Comparison of ENCODE assay signal across 8 cellular contexts in the genomic region with DNA sequence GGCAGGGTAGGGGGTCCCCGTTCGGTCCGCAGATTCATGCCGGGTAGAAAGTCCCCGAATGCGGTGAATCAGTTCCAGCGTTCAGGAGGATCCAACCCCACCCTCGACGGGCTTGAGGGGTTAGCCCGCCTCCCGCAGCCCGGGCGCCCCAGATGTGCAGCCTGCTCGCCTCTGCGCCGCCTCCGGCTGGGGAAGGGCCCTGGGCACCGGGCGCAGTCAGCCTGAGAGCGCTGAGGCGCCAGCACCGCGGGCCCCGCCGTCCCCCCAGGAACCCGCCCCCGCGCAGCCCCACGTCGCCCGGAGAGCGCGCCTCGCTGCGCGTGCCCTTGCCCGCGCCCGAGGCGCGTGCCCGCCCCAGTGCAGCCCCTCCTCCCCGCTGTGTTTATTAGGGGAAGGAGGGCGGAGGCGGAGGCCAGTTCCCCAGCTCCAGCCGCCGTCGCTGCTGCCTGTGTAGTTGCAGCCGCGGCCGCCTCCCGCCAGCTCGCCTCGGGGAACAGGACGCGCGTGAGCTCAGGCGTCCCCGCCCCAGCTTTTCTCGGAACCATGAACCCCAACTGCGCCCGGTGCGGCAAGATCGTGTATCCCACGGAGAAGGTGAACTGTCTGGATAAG. TPM values are rescaled to one million over a fixed set of nuclear protein-coding genes. Genes with fewer than 3 reads are reported as not detected.
DNase-seq lines count a peak whose midpoint lies in the region; ATAC-seq and TF ChIP-seq lines count a peak whose summit lies in the region.

A gene with protein sequence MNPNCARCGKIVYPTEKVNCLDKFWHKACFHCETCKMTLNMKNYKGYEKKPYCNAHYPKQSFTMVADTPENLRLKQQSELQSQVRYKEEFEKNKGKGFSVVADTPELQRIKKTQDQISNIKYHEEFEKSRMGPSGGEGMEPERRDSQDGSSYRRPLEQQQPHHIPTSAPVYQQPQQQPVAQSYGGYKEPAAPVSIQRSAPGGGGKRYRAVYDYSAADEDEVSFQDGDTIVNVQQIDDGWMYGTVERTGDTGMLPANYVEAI (plus strand): TSS at position 412 of the 612 bp plus-strand sequence. CDS start 132 bp downstream, at position 544.

- no peaks in the 10 kb centered on the region for H3K9me3 ChIP-seq in liver (ENCODE audit: control insufficient read depth in 4 of 4, low read length in 3 of 4)

- H3K36me3 ChIP-seq in liver (ENCODE audit: control insufficient read depth in 4 of 4, insufficient read depth in 3 of 4, low read depth in 1 of 4, low read length in 3 of 4): no peaks in the 10 kb centered on the region

- H3K4me3 ChIP-seq in AG10803 (ENCODE audit: low read length) (peak within 1 kb of the TSS; percentile 99), liver (ENCODE audit: low read depth in 1 of 3, low read length in 3 of 3) (peak within 1 kb of the TSS; percentile 74 to 88 (median 87))

- TF ChIP-seq RAD21 in liver (IDR thresholded peaks at IDR 0.05): peak in 1 of 2 donors; percentile 53

- H3K9ac ChIP-seq in liver (ENCODE audit: low read depth in 1 of 2, low read length in 2 of 2): peak within 1 kb of the TSS; percentile 87 to 96

- no peak for TF ChIP-seq CTCF in AG10803 (conservative IDR thresholded peaks at IDR 0.05; ENCODE audit: low read length)
- no peak for TF ChIP-seq CTCF in liver (IDR thresholded peaks at IDR 0.05; ENCODE audit: low read depth, low read length, missing input control)

- WGBS in liver: under 1% methylated on average over 65 of the region's 65 CpGs

- peaks cover 0 to 46% (median 37%) of the 10 kb centered on the region in 4 donors for H3K4me1 ChIP-seq in liver (ENCODE audit: control insufficient read depth in 4 of 4, insufficient read depth in 4 of 4, low read length in 3 of 4)

- peak within 1 kb of the TSS; percentile 95 to 96 for H3K27ac ChIP-seq in liver (ENCODE audit: low read depth in 1 of 2, low read length in 2 of 2)

- no peaks in the 10 kb centered on the region for H3K27me3 ChIP-seq in liver (ENCODE audit: control insufficient read depth in 4 of 4, insufficient read depth in 4 of 4, low read length in 3 of 4)

- ATAC-seq in GM19035 (IDR thresholded peaks at IDR 0.05; ENCODE audit: unreplicated experiment) (peak; percentile 45), HG03378 (IDR thresholded peaks at IDR 0.05; ENCODE audit: unreplicated experiment) (peak; percentile 10)

- DNase-seq in AG10803 (ENCODE audit: low read depth) (peak; percentile 88), NCI-H526 treated with DMSO at 0.1 percent for 48 hours (lab: John Stamatoyannopoulos, UW) (peak; percentile 79), dermis blood vessel endothelial cell (peak; percentile 92)
- peak; percentile 75 to 76 for DNase-seq in activated CD4-positive, alpha-beta T cell treated with anti-CD3 and anti-CD28 coated beads, Interleukin-2, amount 50 U/mL, for 4 hours
- DNase-seq in stimulated activated CD4-positive, alpha-beta T cell treated with anti-CD3 and anti-CD28 coated beads, Interleukin-4, amount 100 ng/mL, for 24 hours: peak; percentile 83

TF ChIP-seq in liver, 16 proteins besides CTCF, POLR2A, EP300 and RAD21:
- TF ChIP-seq SP1 (IDR thresholded peaks at IDR 0.05): no peak
- TF ChIP-seq FOXA1 (IDR thresholded peaks at IDR 0.05): no peak
- TF ChIP-seq EGR1 (IDR thresholded peaks at IDR 0.05; ENCODE audit: low read depth in 2 of 2): peak in 1 of 2 donors; percentile 78
- TF ChIP-seq NR2F2 (IDR thresholded peaks at IDR 0.05): no peak
- TF ChIP-seq JUND (IDR thresholded peaks at IDR 0.05): no peak
- TF ChIP-seq, protein P1, sequence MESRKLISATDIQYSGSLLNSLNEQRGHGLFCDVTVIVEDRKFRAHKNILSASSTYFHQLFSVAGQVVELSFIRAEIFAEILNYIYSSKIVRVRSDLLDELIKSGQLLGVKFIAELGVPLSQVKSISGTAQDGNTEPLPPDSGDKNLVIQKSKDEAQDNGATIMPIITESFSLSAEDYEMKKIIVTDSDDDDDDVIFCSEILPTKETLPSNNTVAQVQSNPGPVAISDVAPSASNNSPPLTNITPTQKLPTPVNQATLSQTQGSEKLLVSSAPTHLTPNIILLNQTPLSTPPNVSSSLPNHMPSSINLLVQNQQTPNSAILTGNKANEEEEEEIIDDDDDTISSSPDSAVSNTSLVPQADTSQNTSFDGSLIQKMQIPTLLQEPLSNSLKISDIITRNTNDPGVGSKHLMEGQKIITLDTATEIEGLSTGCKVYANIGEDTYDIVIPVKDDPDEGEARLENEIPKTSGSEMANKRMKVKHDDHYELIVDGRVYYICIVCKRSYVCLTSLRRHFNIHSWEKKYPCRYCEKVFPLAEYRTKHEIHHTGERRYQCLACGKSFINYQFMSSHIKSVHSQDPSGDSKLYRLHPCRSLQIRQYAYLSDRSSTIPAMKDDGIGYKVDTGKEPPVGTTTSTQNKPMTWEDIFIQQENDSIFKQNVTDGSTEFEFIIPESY (IDR thresholded peaks at IDR 0.05): no peak
- TF ChIP-seq GABPA (IDR thresholded peaks at IDR 0.05 in 1 of 2, conservative IDR thresholded peaks at IDR 0.05 in 1 of 2): no peak
- peak; percentile 96 for TF ChIP-seq TAF1 (conservative IDR thresholded peaks at IDR 0.05)
- TF ChIP-seq, protein P2, sequence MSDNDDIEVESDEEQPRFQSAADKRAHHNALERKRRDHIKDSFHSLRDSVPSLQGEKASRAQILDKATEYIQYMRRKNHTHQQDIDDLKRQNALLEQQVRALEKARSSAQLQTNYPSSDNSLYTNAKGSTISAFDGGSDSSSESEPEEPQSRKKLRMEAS (IDR thresholded peaks at IDR 0.05): no peak
- no peak for TF ChIP-seq HNF4G (IDR thresholded peaks at IDR 0.05)
- no peak for TF ChIP-seq HNF4A (conservative IDR thresholded peaks at IDR 0.05)
- TF ChIP-seq, protein P3, sequence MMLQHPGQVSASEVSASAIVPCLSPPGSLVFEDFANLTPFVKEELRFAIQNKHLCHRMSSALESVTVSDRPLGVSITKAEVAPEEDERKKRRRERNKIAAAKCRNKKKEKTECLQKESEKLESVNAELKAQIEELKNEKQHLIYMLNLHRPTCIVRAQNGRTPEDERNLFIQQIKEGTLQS (IDR thresholded peaks at IDR 0.05): no peak
- TF ChIP-seq FOXA2 (IDR thresholded peaks at IDR 0.05): no peak
- TF ChIP-seq, protein P4, sequence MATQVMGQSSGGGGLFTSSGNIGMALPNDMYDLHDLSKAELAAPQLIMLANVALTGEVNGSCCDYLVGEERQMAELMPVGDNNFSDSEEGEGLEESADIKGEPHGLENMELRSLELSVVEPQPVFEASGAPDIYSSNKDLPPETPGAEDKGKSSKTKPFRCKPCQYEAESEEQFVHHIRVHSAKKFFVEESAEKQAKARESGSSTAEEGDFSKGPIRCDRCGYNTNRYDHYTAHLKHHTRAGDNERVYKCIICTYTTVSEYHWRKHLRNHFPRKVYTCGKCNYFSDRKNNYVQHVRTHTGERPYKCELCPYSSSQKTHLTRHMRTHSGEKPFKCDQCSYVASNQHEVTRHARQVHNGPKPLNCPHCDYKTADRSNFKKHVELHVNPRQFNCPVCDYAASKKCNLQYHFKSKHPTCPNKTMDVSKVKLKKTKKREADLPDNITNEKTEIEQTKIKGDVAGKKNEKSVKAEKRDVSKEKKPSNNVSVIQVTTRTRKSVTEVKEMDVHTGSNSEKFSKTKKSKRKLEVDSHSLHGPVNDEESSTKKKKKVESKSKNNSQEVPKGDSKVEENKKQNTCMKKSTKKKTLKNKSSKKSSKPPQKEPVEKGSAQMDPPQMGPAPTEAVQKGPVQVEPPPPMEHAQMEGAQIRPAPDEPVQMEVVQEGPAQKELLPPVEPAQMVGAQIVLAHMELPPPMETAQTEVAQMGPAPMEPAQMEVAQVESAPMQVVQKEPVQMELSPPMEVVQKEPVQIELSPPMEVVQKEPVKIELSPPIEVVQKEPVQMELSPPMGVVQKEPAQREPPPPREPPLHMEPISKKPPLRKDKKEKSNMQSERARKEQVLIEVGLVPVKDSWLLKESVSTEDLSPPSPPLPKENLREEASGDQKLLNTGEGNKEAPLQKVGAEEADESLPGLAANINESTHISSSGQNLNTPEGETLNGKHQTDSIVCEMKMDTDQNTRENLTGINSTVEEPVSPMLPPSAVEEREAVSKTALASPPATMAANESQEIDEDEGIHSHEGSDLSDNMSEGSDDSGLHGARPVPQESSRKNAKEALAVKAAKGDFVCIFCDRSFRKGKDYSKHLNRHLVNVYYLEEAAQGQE (IDR thresholded peaks at IDR 0.05): peak; percentile 78
- no peak for TF ChIP-seq RXRA (IDR thresholded peaks at IDR 0.05)
- no peak for TF ChIP-seq YY1 (IDR thresholded peaks at IDR 0.05)

RNA-seq across cellular contexts. Expression of the gene that starts here (rescaled TPM):
- total RNA-seq in dermis blood vessel endothelial cell: 104 and 199 TPM in 2 replicates
- total RNA-seq in liver: 10 to 100 TPM; 59.4 to 77.4 TPM
- polyA plus RNA-seq in liver: 10 to 100 TPM; 18.2 to 77.7 TPM

Comparison
In these comparisons a context has a peak if more than half of its experiments do, and no peak if none do; other contexts are left out.
1. Peak in every context shown above with its lines: DNase-seq, ATAC-seq, H3K4me3 ChIP-seq and H3K27ac ChIP-seq.